In the genomic region with DNA sequence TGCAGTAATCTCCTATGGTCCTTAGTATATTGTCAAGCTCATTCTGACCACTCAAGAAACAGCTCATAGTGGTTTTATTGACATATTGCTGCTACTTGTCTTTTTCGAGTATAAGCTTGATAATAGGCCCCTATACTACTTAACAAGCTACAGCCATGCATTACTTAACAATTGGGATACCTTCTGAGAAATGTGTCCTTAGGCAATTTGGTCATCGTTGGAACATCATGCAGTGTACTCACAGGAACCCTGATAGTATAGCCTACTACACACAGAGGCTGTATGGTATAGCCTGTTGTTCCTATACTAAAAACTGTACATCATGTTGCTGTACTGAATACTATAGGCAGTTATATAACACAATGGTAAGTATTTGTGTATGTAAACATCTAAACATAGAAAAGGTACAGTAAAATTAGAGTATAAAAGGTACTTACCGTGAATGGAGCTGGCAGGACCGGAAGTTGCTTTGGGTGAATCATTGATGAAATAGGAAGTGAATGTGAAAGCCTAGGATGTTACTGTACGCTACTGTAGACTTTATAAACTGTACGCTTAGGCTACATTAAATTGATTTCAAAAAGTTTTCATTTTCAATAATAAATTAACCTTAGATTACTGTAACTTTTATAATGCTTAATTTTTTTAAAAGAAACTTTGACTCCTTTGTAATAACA, we compare ENCODE assay signal across 11 cellular contexts.
DNase-seq lines count a peak whose midpoint lies in the region; ATAC-seq, FAIRE-seq and TF ChIP-seq lines count a peak whose summit lies in the region.
"Had no signal": no experiment of that assay in that cellular context is flagged by ENCODE, and none has a peak within 500 bp of the region (broad histone marks: within the 10 kb centered on the region; RNA-seq: fewer than 3 reads in every experiment).

No MANE protein-coding gene starts in this region.

- intact Hi-C loops in left colon (cut with DNase I, micrococcal nuclease) = no loop called here

- no peak for TF ChIP-seq POLR2A in H54 (IDR thresholded peaks at IDR 0.05; ENCODE audit: low read depth, low read length)

- ATAC-seq in GM19023 (IDR thresholded peaks at IDR 0.05; ENCODE audit: unreplicated experiment) (peak; percentile 48), HG02610 (IDR thresholded peaks at IDR 0.05; ENCODE audit: unreplicated experiment) (peak; percentile 35), HG03565 (IDR thresholded peaks at IDR 0.05; ENCODE audit: unreplicated experiment) (peak; percentile 47), left colon (peak; percentile 34)
- ATAC-seq: SK-N-SH treated with all-trans-retinoic acid at 6 μM for 48 hours had no signal

- FAIRE-seq in H54 (lab: Jason Lieb, UNC) = no peak

- DNase-seq in left colon (no peak), NCI-H2029 (lab: John Stamatoyannopoulos, UW) (no peak), H54 (ENCODE audit: insufficient read length, low spot score) (no peak), T-helper 2 cell (no peak), NCI-H1930 (lab: John Stamatoyannopoulos, UW) (no peak)
- DNase-seq: Caco-2; effector memory CD4-positive, alpha-beta T cell had no signal
